Comparison of ENCODE assay signal across 1 cellular context in genomic region chr12:119683816-119684215, GRCh38.
TF ChIP-seq lines count a peak whose summit lies in the region.

No MANE protein-coding gene starts in this region.

TF ChIP-seq in HepG2, 621 proteins besides CTCF, POLR2A, EP300 and RAD21 (continued from another document and continues in another):
- TF ChIP-seq SOX13 (IDR thresholded peaks at IDR 0.05) (no peak), SOX13 (CRISPR knock-in tag; conservative IDR thresholded peaks at IDR 0.05 in 1 of 2, IDR thresholded peaks at IDR 0.05 in 1 of 2) (peak in 1 of 2 experiments; percentile 81; a peak in 2 of 4 replicates), CHD4 (IDR thresholded peaks at IDR 0.05; ENCODE audit: borderline replicate concordance, low read length) (no peak), SALL1 (CRISPR knock-in tag; IDR thresholded peaks at IDR 0.05) (peak; percentile 20; the same call in 1 of the 2 replicates), DDIT3 (CRISPR knock-in tag; IDR thresholded peaks at IDR 0.05) (no peak), NFE2 (CRISPR knock-in tag; IDR thresholded peaks at IDR 0.05) (no peak), FOXP4 (CRISPR knock-in tag; IDR thresholded peaks at IDR 0.05) (peak; percentile 84), ZNF605 (CRISPR knock-in tag; IDR thresholded peaks at IDR 0.05) (no peak), DPF2 (CRISPR knock-in tag; IDR thresholded peaks at IDR 0.05; ENCODE audit: borderline replicate concordance, low read depth) (no peak), ETS1 (CRISPR knock-in tag; IDR thresholded peaks at IDR 0.05) (no peak), ZNF256 (CRISPR knock-in tag; conservative IDR thresholded peaks at IDR 0.05) (no peak), YEATS2 (CRISPR knock-in tag; IDR thresholded peaks at IDR 0.05; ENCODE audit: borderline replicate concordance) (no peak), CBX1 (IDR thresholded peaks at IDR 0.05; ENCODE audit: low read depth) (no peak), FOSL2 (CRISPR knock-in tag; IDR thresholded peaks at IDR 0.05) (no peak), ZNF281 (CRISPR knock-in tag; IDR thresholded peaks at IDR 0.05; ENCODE audit: borderline replicate concordance) (peak; percentile 64; the same call in 1 of the 2 replicates), BCLAF1 (IDR thresholded peaks at IDR 0.05) (no peak), SIN3A (IDR thresholded peaks at IDR 0.05; ENCODE audit: borderline replicate concordance, low read depth, low read length) (no peak), ATF7 (IDR thresholded peaks at IDR 0.05) (no peak), ATF7 (CRISPR knock-in tag; IDR thresholded peaks at IDR 0.05) (no peak), HDAC1 (CRISPR knock-in tag; IDR thresholded peaks at IDR 0.05) (no peak), GFI1 (CRISPR knock-in tag; IDR thresholded peaks at IDR 0.05; ENCODE audit: borderline replicate concordance) (peak; percentile 81), HNF1A (IDR thresholded peaks at IDR 0.05; ENCODE audit: low read depth) (peak; percentile 85), HNF1A (CRISPR knock-in tag; IDR thresholded peaks at IDR 0.05; ENCODE audit: borderline replicate concordance) (peak; percentile 61; the same call in 1 of the 2 replicates), ATF4 (CRISPR knock-in tag; IDR thresholded peaks at IDR 0.05) (no peak), ZBTB7A (CRISPR knock-in tag; IDR thresholded peaks at IDR 0.05) (no peak), THYN1 (CRISPR knock-in tag; IDR thresholded peaks at IDR 0.05; ENCODE audit: borderline replicate concordance, low read depth) (no peak), CSRNP1 (CRISPR knock-in tag; IDR thresholded peaks at IDR 0.05) (no peak), CREB3 (CRISPR knock-in tag; IDR thresholded peaks at IDR 0.05) (no peak), ZBTB2 (CRISPR knock-in tag; IDR thresholded peaks at IDR 0.05; ENCODE audit: low read depth) (no peak), ZC3H4 (CRISPR knock-in tag; IDR thresholded peaks at IDR 0.05; ENCODE audit: borderline replicate concordance) (no peak), ATM (IDR thresholded peaks at IDR 0.05; ENCODE audit: borderline replicate concordance) (no peak), ZNF746 (CRISPR knock-in tag; IDR thresholded peaks at IDR 0.05) (no peak), ZNF138 (CRISPR knock-in tag; IDR thresholded peaks at IDR 0.05; ENCODE audit: low read depth) (no peak), ZNF776 (CRISPR knock-in tag; IDR thresholded peaks at IDR 0.05) (no peak), ZBED4 (CRISPR knock-in tag; IDR thresholded peaks at IDR 0.05; ENCODE audit: borderline replicate concordance) (no peak)
